ENCODE assay signal across 8 cellular contexts in genomic region chr3:46923559-46924350, GRCh38. TPM values are rescaled to one million over a fixed set of nuclear protein-coding genes. Genes with fewer than 3 reads are reported as not detected.
A peak's percentile ranks its signal among the peaks of the same experiment; 100 is the strongest.
DNase-seq lines count a peak whose midpoint lies in the region; ATAC-seq and TF ChIP-seq lines count a peak whose summit lies in the region.

No MANE protein-coding gene starts in this region.

- H3K27me3 Mint-ChIP-seq in natural killer cell treated with Interleukin-12 subunit alpha and Interleukin-12 subunit beta and Interleukin-15 and Interleukin-18, amount 100 ng/mL, for 72 hours = no peaks in the 10 kb centered on the region

- H3K36me3 Mint-ChIP-seq in natural killer cell treated with Interleukin-12 subunit alpha and Interleukin-12 subunit beta and Interleukin-15 and Interleukin-18, amount 100 ng/mL, for 72 hours = peaks cover 15% of the 10 kb centered on the region

- peak; percentile 17 for ATAC-seq in esophagus mucosa
- peak; percentile 31 to 64 for ATAC-seq in natural killer cell treated with Interleukin-12 subunit alpha and Interleukin-12 subunit beta and Interleukin-15 and Interleukin-18, amount 100 ng/mL, for 72 hours
- ATAC-seq in GM19467 (IDR thresholded peaks at IDR 0.05; ENCODE audit: unreplicated experiment) = no peak

- H3K27ac Mint-ChIP-seq in natural killer cell treated with Interleukin-12 subunit alpha and Interleukin-12 subunit beta and Interleukin-15 and Interleukin-18, amount 100 ng/mL, for 72 hours = peak overlapping the region in 1 of 2 donors; percentile 48

- peaks cover 49 to 52% of the 10 kb centered on the region in 2 donors for H3K4me1 Mint-ChIP-seq in natural killer cell treated with Interleukin-12 subunit alpha and Interleukin-12 subunit beta and Interleukin-15 and Interleukin-18, amount 100 ng/mL, for 72 hours (ENCODE audit: low read depth in 2 of 2)

- peaks cover 3% of the 10 kb centered on the region for H3K9me3 Mint-ChIP-seq in natural killer cell treated with Interleukin-12 subunit alpha and Interleukin-12 subunit beta and Interleukin-15 and Interleukin-18, amount 100 ng/mL, for 72 hours

- CTCF ChIA-PET in HEK293T (lab: Yijun Ruan, JAX) = interaction anchor here (0.5 to 1.4 kb wide), 6 partner anchors 10 to 450 kb away, joined by 3 to 5 read pairs (median 4); no protein-coding TSS in a partner anchor

- DNase-seq in AML-193 (lab: John Stamatoyannopoulos, UW) (peak; percentile 22 to 56), HEK293T (ENCODE audit: extremely low spot score) (peak; percentile 63), SK-N-DZ (ENCODE audit: low spot score) (no peak)
- peak; percentile 39 to 48 for DNase-seq in activated CD4-positive, alpha-beta T cell treated with anti-CD3 and anti-CD28 coated beads, Interleukin-2, amount 50 U/mL, for 48 hours
- no peak for DNase-seq in natural killer cell treated with Interleukin-12 subunit alpha and Interleukin-12 subunit beta and Interleukin-15 and Interleukin-18, amount 100 ng/mL, for 72 hours (ENCODE audit: low spot score)
- DNase-seq in stimulated activated naive CD4-positive, alpha-beta T cell treated with Interleukin-2 at 50 U/mL for 16 hours (lab: John Stamatoyannopoulos, UW) = no peak

- H3K4me3 Mint-ChIP-seq in natural killer cell treated with Interleukin-12 subunit alpha and Interleukin-12 subunit beta and Interleukin-15 and Interleukin-18, amount 100 ng/mL, for 72 hours = no peak overlapping the region

- POLR2A ChIA-PET in HEK293T (lab: Yijun Ruan, JAX) = no interaction called here

TF ChIP-seq in HEK293T, 16 proteins besides CTCF, POLR2A, EP300 and RAD21:
- no peak for TF ChIP-seq BHLHE40 (IDR thresholded peaks at IDR 0.05; ENCODE audit: borderline replicate concordance)
- TF ChIP-seq CTBP1 (IDR thresholded peaks at IDR 0.05; ENCODE audit: borderline replicate concordance) = no peak
- TF ChIP-seq, protein P1, sequence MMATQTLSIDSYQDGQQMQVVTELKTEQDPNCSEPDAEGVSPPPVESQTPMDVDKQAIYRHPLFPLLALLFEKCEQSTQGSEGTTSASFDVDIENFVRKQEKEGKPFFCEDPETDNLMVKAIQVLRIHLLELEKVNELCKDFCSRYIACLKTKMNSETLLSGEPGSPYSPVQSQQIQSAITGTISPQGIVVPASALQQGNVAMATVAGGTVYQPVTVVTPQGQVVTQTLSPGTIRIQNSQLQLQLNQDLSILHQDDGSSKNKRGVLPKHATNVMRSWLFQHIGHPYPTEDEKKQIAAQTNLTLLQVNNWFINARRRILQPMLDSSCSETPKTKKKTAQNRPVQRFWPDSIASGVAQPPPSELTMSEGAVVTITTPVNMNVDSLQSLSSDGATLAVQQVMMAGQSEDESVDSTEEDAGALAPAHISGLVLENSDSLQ (IDR thresholded peaks at IDR 0.05) = no peak
- no peak for TF ChIP-seq SP1 (IDR thresholded peaks at IDR 0.05)
- TF ChIP-seq FOXK2 (IDR thresholded peaks at IDR 0.05) = no peak
- TF ChIP-seq ZNF384 (IDR thresholded peaks at IDR 0.05) = no peak
- TF ChIP-seq TARDBP (IDR thresholded peaks at IDR 0.05) = no peak
- TF ChIP-seq LEF1 (IDR thresholded peaks at IDR 0.05; ENCODE audit: borderline replicate concordance) = no peak
- TF ChIP-seq SUZ12 (IDR thresholded peaks at IDR 0.05) = no peak
- TF ChIP-seq HDGF (IDR thresholded peaks at IDR 0.05; ENCODE audit: borderline replicate concordance) = no peak
- TF ChIP-seq L3MBTL2 (conservative IDR thresholded peaks at IDR 0.05) = no peak
- TF ChIP-seq FOXA1 (IDR thresholded peaks at IDR 0.05) = no peak
- no peak for TF ChIP-seq FOXM1 (IDR thresholded peaks at IDR 0.05; ENCODE audit: borderline replicate concordance)
- TF ChIP-seq ARNT (IDR thresholded peaks at IDR 0.05) = no peak
- no peak for TF ChIP-seq NFRKB (IDR thresholded peaks at IDR 0.05)
- TF ChIP-seq ELF4 (IDR thresholded peaks at IDR 0.05) = no peak
TF ChIP-seq in HEK293T: peak in this region for 0.

RNA-seq across cellular contexts. Expression of gene PTH1R, which starts 46.2 kb away (rescaled TPM):
- total RNA-seq in esophagus mucosa = 0.28 TPM
- not detected for total RNA-seq in natural killer cell treated with Interleukin-12 subunit alpha and Interleukin-12 subunit beta and Interleukin-15 and Interleukin-18, amount 100 ng/mL, for 72 hours
- 0.43 and 0.46 TPM in 2 replicates for polyA plus RNA-seq in SK-N-DZ (2014; cell fraction: cytosol; rRNA removed)
- 1.3 and 2.0 TPM in 2 replicates for polyA plus RNA-seq in SK-N-DZ (2014; cell fraction: nucleus; rRNA removed)

RNA-seq across cellular contexts. Expression of gene CCDC12, which starts 52.8 kb away (rescaled TPM):
- 50.2 TPM for total RNA-seq in esophagus mucosa
- total RNA-seq in natural killer cell treated with Interleukin-12 subunit alpha and Interleukin-12 subunit beta and Interleukin-15 and Interleukin-18, amount 100 ng/mL, for 72 hours = 10 to 100 TPM; 58.0 to 89.8 TPM
- polyA plus RNA-seq in SK-N-DZ (2014; cell fraction: cytosol; rRNA removed) = 35.9 and 41.7 TPM in 2 replicates
- polyA plus RNA-seq in SK-N-DZ (2014; cell fraction: nucleus; rRNA removed) = 17.9 and 25.1 TPM in 2 replicates

RNA-seq across cellular contexts. Expression of gene NBEAL2, which starts 55.7 kb away (rescaled TPM):
- 117 TPM for total RNA-seq in esophagus mucosa
- 100 to 1,000 TPM; 121 to 255 TPM for total RNA-seq in natural killer cell treated with Interleukin-12 subunit alpha and Interleukin-12 subunit beta and Interleukin-15 and Interleukin-18, amount 100 ng/mL, for 72 hours
- polyA plus RNA-seq in SK-N-DZ (2014; cell fraction: cytosol; rRNA removed) = 16.6 and 28.4 TPM in 2 replicates
- 172 and 188 TPM in 2 replicates for polyA plus RNA-seq in SK-N-DZ (2014; cell fraction: nucleus; rRNA removed)

Comparison
In these comparisons a context has a peak if more than half of its experiments do, and no peak if none do; other contexts are left out.
1. DNase-seq: peak in AML-193 (2 of 2), HEK293T (single experiment) and activated CD4-positive, alpha-beta T cell treated with anti-CD3 and anti-CD28 coated beads, Interleukin-2, amount 50 U/mL, for 48 hours (2 of 2); none in natural killer cell treated with Interleukin-12 subunit alpha and Interleukin-12 subunit beta and Interleukin-15 and Interleukin-18, amount 100 ng/mL, for 72 hours (single experiment), stimulated activated naive CD4-positive, alpha-beta T cell treated with Interleukin-2 at 50 U/mL for 16 hours (single experiment) and SK-N-DZ (single experiment).